8 cellular contexts compared by ENCODE assay signal in genomic region chr9:137218754-137219271, GRCh38. TPM values are rescaled to one million over a fixed set of nuclear protein-coding genes. Genes with fewer than 3 reads are reported as not detected.
DNase-seq lines count a peak whose midpoint lies in the region; ATAC-seq and TF ChIP-seq lines count a peak whose summit lies in the region.
"Had no signal": no experiment of that assay in that cellular context is flagged by ENCODE, and none has a peak within 500 bp of the region (broad histone marks: within the 10 kb centered on the region; RNA-seq: fewer than 3 reads in every experiment).

No MANE protein-coding gene starts in this region.

- POLR2A ChIA-PET in AG04450 (lab: Yijun Ruan, JAX), result interaction anchor here (0.6 to 1.8 kb wide), 3 partner anchors 22 to 67 kb away, joined by 5 to 10 read pairs (median 5); partner anchors contain the start of genes SSNA1 and TUBB4B

- H3K4me1 ChIP-seq in gastroesophageal sphincter, result peaks cover 0 to 46% (median 11%) of the 10 kb centered on the region in 3 donors

- CTCF ChIA-PET in AG04450 (lab: Charles Lee), result interaction anchor here (0.7 to 1.4 kb wide), 2 partner anchors 18 to 204 kb away, joined by 4 to 7 read pairs; partner anchors contain the start of gene EXD3

- ATAC-seq in gastroesophageal sphincter (no peak), GM18505 (IDR thresholded peaks at IDR 0.05; ENCODE audit: unreplicated experiment) (no peak)

- H3K4me3 ChIP-seq in AG04450 (ENCODE audit: low read depth, low read length), result no peak overlapping the region
- no peak overlapping the region for H3K4me3 ChIP-seq in gastroesophageal sphincter
- H3K4me3 ChIP-seq: SJSA1 had no signal

- H3K9me3 ChIP-seq in AG04450 (ENCODE audit: control insufficient read depth, insufficient read depth, low read length), result no peaks in the 10 kb centered on the region; the same call in 1 of the 2 replicates
- no peaks in the 10 kb centered on the region for H3K9me3 ChIP-seq in gastroesophageal sphincter
- H3K9me3 ChIP-seq: SJSA1 had no signal

- no peak for TF ChIP-seq EP300 in gastroesophageal sphincter (IDR thresholded peaks at IDR 0.05)

- WGBS in gastroesophageal sphincter (ENCODE audit: low coverage in 1 of 2), 2 donors, result 80% methylated on average over 1 of the region's 12 CpGs; no CpG with 5 or more reads in 1 of the 2 donors

- H3K27me3 ChIP-seq in AG04450 (ENCODE audit: control insufficient read depth, insufficient read depth, low read length) (no peaks in the 10 kb centered on the region), gastroesophageal sphincter (no peaks in the 10 kb centered on the region)
- H3K27me3 ChIP-seq: SJSA1 had no signal

- H3K27ac ChIP-seq in AG04450 (ENCODE audit: low read depth, low read length), result peak overlapping the region; percentile 11
- H3K27ac ChIP-seq in gastroesophageal sphincter, result no peak overlapping the region
- H3K27ac ChIP-seq: SJSA1 had no signal

- no peak for TF ChIP-seq CTCF in AG04450 (IDR thresholded peaks at IDR 0.05; ENCODE audit: low read depth, low read length)
- no peak for TF ChIP-seq CTCF in gastroesophageal sphincter (IDR thresholded peaks at IDR 0.05)

- TF ChIP-seq POLR2A in gastroesophageal sphincter (IDR thresholded peaks at IDR 0.05) (no peak), GM18505 (IDR thresholded peaks at IDR 0.05; ENCODE audit: borderline replicate concordance, extremely low read depth, insufficient read depth, insufficient read length) (no peak)

- H3K36me3 ChIP-seq in gastroesophageal sphincter, result peaks cover 0 to 28% of the 10 kb centered on the region in 2 donors

- DNase-seq in AG04450 (ENCODE audit: low read depth, low spot score) (no peak), NCI-H69 (lab: John Stamatoyannopoulos, UW) (peak; percentile 46), glomerular visceral epithelial cell (ENCODE audit: extremely low spot score) (peak; percentile 31), inferior parietal cortex (ENCODE audit: extremely low spot score) (no peak)
- DNase-seq: activated naive CD4-positive, alpha-beta T cell treated with anti-CD3 and anti-CD28 coated beads for 36 hours had no signal

RNA-seq across cellular contexts. Expression of gene RNF208, which starts 3.2 kb away (rescaled TPM):
- polyA plus RNA-seq in AG04450 (2011; rRNA removed), result 0.17 and 0.45 TPM in 2 replicates
- polyA minus RNA-seq in AG04450 (2011; rRNA and poly(A)+ RNA removed), result 0.56 TPM in 1 of 2 replicates, not detected in the other
- total RNA-seq in gastroesophageal sphincter, result 1 to 10 TPM in 3 of 4 donors, not detected in 1; 1.6 to 5.3 (median 3.1) TPM
- total RNA-seq: SJSA1 had no signal

RNA-seq across cellular contexts. Expression of gene CYSRT1, which starts 6.2 kb away (rescaled TPM):
- 0.27 and 0.56 TPM in 2 replicates for polyA plus RNA-seq in AG04450 (2011; rRNA removed)
- 0.17 and 0.28 TPM in 2 replicates for polyA minus RNA-seq in AG04450 (2011; rRNA and poly(A)+ RNA removed)
- 1 to 10 TPM in 2 of 4 donors, not detected in 2; 1.1 to 5.8 TPM for total RNA-seq in gastroesophageal sphincter

RNA-seq across cellular contexts. Expression of gene RNF224, which starts 8.5 kb away (rescaled TPM):
- polyA plus RNA-seq in AG04450 (2011; rRNA removed), result not detected in 2 replicates
- polyA minus RNA-seq in AG04450 (2011; rRNA and poly(A)+ RNA removed), result not detected in 2 replicates
- under 1 TPM in 1 of 4 donors, not detected in 3; 0.57 TPM for total RNA-seq in gastroesophageal sphincter
- total RNA-seq: activated naive CD4-positive, alpha-beta T cell treated with anti-CD3 and anti-CD28 coated beads for 36 hours; SJSA1 had no signal

RNA-seq across cellular contexts. Expression of gene SLC34A3, which starts 11.9 kb away (rescaled TPM):
- not detected in 2 replicates for polyA plus RNA-seq in AG04450 (2011; rRNA removed)
- not detected in 2 replicates for polyA minus RNA-seq in AG04450 (2011; rRNA and poly(A)+ RNA removed)
- total RNA-seq in gastroesophageal sphincter, result not detected
- total RNA-seq: activated naive CD4-positive, alpha-beta T cell treated with anti-CD3 and anti-CD28 coated beads for 36 hours; SJSA1 had no signal

RNA-seq across cellular contexts. Expression of gene NDOR1, which starts 13.3 kb away (rescaled TPM):
- polyA plus RNA-seq in AG04450 (2011; rRNA removed), result 2.8 and 3.8 TPM in 2 replicates
- polyA minus RNA-seq in AG04450 (2011; rRNA and poly(A)+ RNA removed), result 2.4 and 2.6 TPM in 2 replicates
- total RNA-seq in gastroesophageal sphincter, result 1 to 10 TPM; 4.6 to 9.8 (median 7.6) TPM

Comparison
In these comparisons a context has a peak if more than half of its experiments do, and no peak if none do; other contexts are left out.
1. DNase-seq: peak in NCI-H69 (single experiment) and glomerular visceral epithelial cell (single experiment); none in AG04450 (single experiment) and inferior parietal cortex (single experiment).